7 cellular contexts compared by ENCODE assay signal in genomic region chr9:136662656-136663310, GRCh38. TPM values are rescaled to one million over a fixed set of nuclear protein-coding genes. Genes with fewer than 3 reads are reported as not detected.
DNase-seq lines count a peak whose midpoint lies in the region; ATAC-seq and TF ChIP-seq lines count a peak whose summit lies in the region.

TSS of gene EGFL7 (plus strand) at chr9:136662916. CDS start at chr9:136668283, 5,367 bp downstream.

- H3K4me3 Mint-ChIP-seq in nephron: peak within 1 kb of the TSS in 2 of 3 experiments; percentile 25 to 34

- H3K36me3 ChIP-seq in upper lobe of right lung: peaks cover 10% of the 10 kb centered on the region

- peaks cover 36% of the 10 kb centered on the region for H3K27me3 ChIP-seq in upper lobe of right lung

- peaks cover 4% of the 10 kb centered on the region for H3K4me1 ChIP-seq in upper lobe of right lung

- peak; percentile 22 for ATAC-seq in upper lobe of right lung

- H3K27ac Mint-ChIP-seq in nephron: no peak within 1 kb of the TSS

- peaks cover 5% of the 10 kb centered on the region for H3K27me3 Mint-ChIP-seq in nephron (ENCODE audit: low read depth)

- DNase-seq in SK-MEL-5 (ENCODE audit: low read depth, low spot score) (no peak), fibroblast of pulmonary artery (ENCODE audit: low read depth) (peak; percentile 63), upper lobe of right lung (no peak), GM20000 (ENCODE audit: low spot score) (no peak), hypothalamus (lab: John Stamatoyannopoulos, UW) (no peak)
- no peak for DNase-seq in activated naive CD4-positive, alpha-beta T cell treated with Interleukin-2 at 50 U/mL for 16 hours

- H3K9me3 Mint-ChIP-seq in nephron: no peaks in the 10 kb centered on the region

- TF ChIP-seq CTCF in fibroblast of pulmonary artery (IDR thresholded peaks at IDR 0.05; ENCODE audit: low read length, missing control alignments) (no peak), nephron (IDR thresholded peaks at IDR 0.05; ENCODE audit: unreplicated experiment in 3 of 3) (no peak), upper lobe of right lung (IDR thresholded peaks at IDR 0.05) (no peak), GM20000 (IDR thresholded peaks at IDR 0.05; ENCODE audit: extremely low read depth, missing control alignments) (no peak)

- H3K36me3 Mint-ChIP-seq in nephron (ENCODE audit: low read depth): no peaks in the 10 kb centered on the region

- H3K4me1 Mint-ChIP-seq in nephron: no peaks in the 10 kb centered on the region

- peak within 1 kb of the TSS; percentile 91 for H3K27ac ChIP-seq in upper lobe of right lung

- intact Hi-C loops in upper lobe of right lung (cut with DNase I): no loop called here

- no peaks in the 10 kb centered on the region for H3K9me3 ChIP-seq in upper lobe of right lung

- H3K4me3 ChIP-seq in fibroblast of pulmonary artery (replicated peaks; ENCODE audit: low read depth, low read length) (peak within 1 kb of the TSS; percentile 56), upper lobe of right lung (peak within 1 kb of the TSS; percentile 52)

- in situ Hi-C loops in SK-MEL-5 (cut with HindIII; ENCODE audit: low pct_unique_long_range_greater_than_20kb, low sequenced_read_pairs): no loop called here

RNA-seq across cellular contexts. Expression of gene EGFL7, which starts in this region (rescaled TPM):
- total RNA-seq in SK-MEL-5 (2014; rRNA removed; shearing (Covaris generic)): 61.5 and 66.9 TPM in 2 replicates
- 149 and 171 TPM in 2 replicates for polyA plus RNA-seq in SK-MEL-5 (2015; cell fraction: cytosol; rRNA removed)
- 32.6 and 36.2 TPM in 2 replicates for polyA plus RNA-seq in SK-MEL-5 (2015; cell fraction: nucleus; rRNA removed)
- total RNA-seq in upper lobe of right lung: 302 TPM
